9 cellular contexts compared by ENCODE assay signal in the genomic region with DNA sequence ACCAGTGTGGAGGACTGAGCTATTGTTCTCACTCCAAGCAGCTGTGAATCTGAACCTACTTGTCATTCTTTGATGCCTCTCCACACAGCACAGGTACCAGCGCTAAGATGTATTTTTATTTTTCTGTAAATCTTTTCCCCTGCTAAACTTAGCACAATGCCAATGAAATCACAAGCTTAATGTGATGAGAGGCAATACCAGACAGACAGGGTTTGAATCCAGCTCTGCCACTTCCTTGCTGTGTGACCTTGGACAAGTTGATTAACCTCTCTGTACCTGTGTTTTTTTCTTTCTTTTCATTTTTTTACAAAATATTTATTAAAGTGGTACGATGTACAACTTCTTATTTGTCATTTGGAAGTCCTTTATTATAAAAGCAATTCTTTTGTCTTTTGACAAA.
"Had no signal": no experiment of that assay in that cellular context is flagged by ENCODE, and none has a peak within 500 bp of the region (broad histone marks: within the 10 kb centered on the region; RNA-seq: fewer than 3 reads in every experiment).

No MANE protein-coding gene starts in this region.

- H2AFZ ChIP-seq: GM23248 had no signal

- H3K27ac Mint-ChIP-seq: HFFc6 had no signal

- H3K9me3 ChIP-seq: HAP-1 had no signal

- H3K4me3 Mint-ChIP-seq: HFFc6 had no signal

- H3K4me2 ChIP-seq: KMS-11 had no signal

- H3K27ac ChIP-seq: GM23248, KMS-11 had no signal

- ATAC-seq: HCT116 had no signal

- FAIRE-seq: HTR-8/SVneo had no signal

- H3K36me3 ChIP-seq: HAP-1 had no signal

- H3K4me1 ChIP-seq: HAP-1 had no signal

- DNase-seq: GM23248, H7, HFFc6, Karpas-422, KBM-7 had no signal

- H3K4me3 ChIP-seq: GM23248, HAP-1 had no signal

- H3K9ac ChIP-seq: GM23248, KMS-11 had no signal
